8 cellular contexts compared by ENCODE assay signal in genomic region chr22:24525416-24526037, GRCh38. TPM values are rescaled to one million over a fixed set of nuclear protein-coding genes. Genes with fewer than 3 reads are reported as not detected.
DNase-seq lines count a peak whose midpoint lies in the region; ATAC-seq and TF ChIP-seq lines count a peak whose summit lies in the region.

No MANE protein-coding gene starts in this region.

- TF ChIP-seq POLR2A in prostate gland (IDR thresholded peaks at IDR 0.05): no peak

- H3K9me3 ChIP-seq in prostate gland: no peaks in the 10 kb centered on the region
- no peaks in the 10 kb centered on the region for H3K9me3 ChIP-seq in aorta (ENCODE audit: control insufficient read depth, low read length)

- intact Hi-C loops in head of caudate nucleus (cut with DNase I): loop anchor here (10.0 kb wide), 2 partner anchors 201 to 571 kb away; no protein-coding TSS in a partner anchor
- intact Hi-C loops in prostate gland (cut with DNase I): loop anchor here (10.0 kb wide), 2 partner anchors 251 to 341 kb away; partner anchors contain the start of genes SPECC1L and SUSD2
- intact Hi-C loops in aorta (cut with DNase I): loop anchor here in 1 of 2 donors (10.0 kb wide), 1 partner anchor 201 kb away; no protein-coding TSS in a partner anchor

- no peak overlapping the region for H3K4me3 ChIP-seq in prostate gland
- H3K4me3 ChIP-seq in aorta (ENCODE audit: low read length in 2 of 2): no peak overlapping the region

- H3K27me3 ChIP-seq in prostate gland (replicated peaks; ENCODE audit: insufficient read depth): no peaks in the 10 kb centered on the region
- no peaks in the 10 kb centered on the region for H3K27me3 ChIP-seq in aorta (ENCODE audit: control insufficient read depth in 1 of 2, insufficient read depth in 2 of 2, low read length in 1 of 2)

- DNase-seq in COR-L47 (lab: John Stamatoyannopoulos, UW) (peak; percentile 37), LHCN-M2 (ENCODE audit: low read depth) (peak; percentile 83), SK-N-DZ (ENCODE audit: low spot score) (peak; percentile 77), head of caudate nucleus (peak in 41 of 42 donors; percentile 53 to 89 (median 74)), prostate gland (ENCODE audit: low spot score) (peak; percentile 60), aorta (peak; percentile 76 to 89)
- DNase-seq in activated naive CD4-positive, alpha-beta T cell treated with Interleukin-2 at 50 U/mL for 16 hours: peak; percentile 81

- H3K36me3 ChIP-seq in prostate gland (no peaks in the 10 kb centered on the region), aorta (ENCODE audit: control insufficient read depth in 1 of 2, insufficient read depth in 2 of 2, low read length in 1 of 2) (no peaks in the 10 kb centered on the region)

- peak; percentile 65 to 82 (median 72) for TF ChIP-seq CTCF in prostate gland (IDR thresholded peaks at IDR 0.05)

- H3K27ac ChIP-seq in prostate gland: no peak overlapping the region
- no peak overlapping the region for H3K27ac ChIP-seq in aorta (ENCODE audit: low read depth in 1 of 2, low read length in 2 of 2)

- ATAC-seq in GM21528 (IDR thresholded peaks at IDR 0.05; ENCODE audit: low FRiP score, unreplicated experiment) (peak; percentile 62), aorta (ENCODE audit: low FRiP score) (peak; percentile 88)

- H3K4me1 ChIP-seq in prostate gland (replicated peaks): no peaks in the 10 kb centered on the region
- H3K4me1 ChIP-seq in aorta (ENCODE audit: control insufficient read depth in 1 of 2, insufficient read depth in 2 of 2, low read length in 2 of 2): no peaks in the 10 kb centered on the region

- 7% methylated on average over 12 of the region's 12 CpGs for WGBS in prostate gland
- WGBS in aorta, 2 donors: 29 to 41% methylated on average over 12 of the region's 12 CpGs

RNA-seq across cellular contexts. Expression of gene GUCD1, which starts 29.4 kb away (rescaled TPM):
- total RNA-seq in LHCN-M2 (2014; rRNA removed) (145 and 163 TPM in 2 replicates), prostate gland (100 to 1,000 TPM; 143 to 147 TPM), aorta (10 to 100 TPM; 60.7 to 67.0 TPM)
- 81.2 TPM for polyA plus RNA-seq in LHCN-M2 (2012)
- polyA plus RNA-seq in SK-N-DZ (2014; cell fraction: cytosol; rRNA removed): 69.4 and 76.9 TPM in 2 replicates
- polyA plus RNA-seq in SK-N-DZ (2014; cell fraction: nucleus; rRNA removed): 37.3 and 37.7 TPM in 2 replicates
- polyA plus RNA-seq in aorta: 10 to 100 TPM; 42.2 to 71.6 TPM

RNA-seq across cellular contexts. Expression of gene SNRPD3, which starts 30.3 kb away (rescaled TPM):
- 133 TPM in 2 replicates for total RNA-seq in LHCN-M2 (2014; rRNA removed)
- polyA plus RNA-seq in LHCN-M2 (2012): 161 TPM
- polyA plus RNA-seq in SK-N-DZ (2014; cell fraction: cytosol; rRNA removed): 357 and 397 TPM in 2 replicates
- polyA plus RNA-seq in SK-N-DZ (2014; cell fraction: nucleus; rRNA removed): 183 and 255 TPM in 2 replicates
- total RNA-seq in prostate gland: 100 to 1,000 TPM; 152 to 169 TPM
- 10 to 100 TPM; 43.4 to 44.8 TPM for total RNA-seq in aorta
- polyA plus RNA-seq in aorta: 10 to 100 TPM; 75.2 to 91.4 TPM

RNA-seq across cellular contexts. Expression of gene UPB1, which starts 30.4 kb away (rescaled TPM):
- total RNA-seq in LHCN-M2 (2014; rRNA removed) (not detected in 2 replicates), prostate gland (1 to 10 TPM in 1 of 2 donors, under 1 TPM in 1; 0.05 to 5.0 TPM), aorta (1 to 10 TPM; 1.2 to 1.6 TPM)
- polyA plus RNA-seq in LHCN-M2 (2012): 0.02 TPM
- 0.13 TPM in 1 of 2 replicates, not detected in the other for polyA plus RNA-seq in SK-N-DZ (2014; cell fraction: cytosol; rRNA removed)
- polyA plus RNA-seq in SK-N-DZ (2014; cell fraction: nucleus; rRNA removed): 0.22 and 0.24 TPM in 2 replicates
- under 1 TPM; 0.38 to 0.72 TPM for polyA plus RNA-seq in aorta
